ENCODE assay signal across 8 cellular contexts in genomic region chr6:157323114-157323923, GRCh38. TPM values are rescaled to one million over a fixed set of nuclear protein-coding genes. Genes with fewer than 3 reads are reported as not detected.
DNase-seq lines count a peak whose midpoint lies in the region; ATAC-seq, FAIRE-seq and TF ChIP-seq lines count a peak whose summit lies in the region.

TMEM242 (minus strand) TSS chr6:157323519; CDS start chr6:157323499, 20 bp downstream.

- no peak within 1 kb of the TSS for H2AK5ac ChIP-seq in H1 (ENCODE audit: low read depth, low read length)

- H3K23me2 ChIP-seq in H1 (ENCODE audit: low read depth, low read length) = peaks cover 5% of the 10 kb centered on the region

- no peak within 1 kb of the TSS for H3K4ac ChIP-seq in H1 (replicated peaks; ENCODE audit: insufficient read length, low read depth, low read length)

- peak; percentile 13 to 75; a peak in 2 of 3 replicates for TF ChIP-seq EP300 in H1 (IDR thresholded peaks at IDR 0.05; ENCODE audit: borderline replicate concordance in 1 of 2, low read depth in 2 of 2, low read length in 2 of 2)

- peaks cover 0 to 9% (median 1%) of the 10 kb centered on the region in 4 experiments; a peak in 2 of 8 replicates for H3K36me3 ChIP-seq in H1 (ENCODE audit: control insufficient read depth in 2 of 4, insufficient read depth in 4 of 4, low read length in 3 of 4)

- H3K9ac ChIP-seq in H1 (replicated peaks in 1 of 4; ENCODE audit: extremely low read depth in 1 of 4, low read depth in 3 of 4, low read length in 3 of 4) = peak within 1 kb of the TSS; percentile 62 to 93 (median 92)

- peak within 1 kb of the TSS; percentile 87 to 99 (median 94) for H3K4me3 ChIP-seq in H1 (ENCODE audit: extremely low read depth in 1 of 4, insufficient read depth in 2 of 4, low read depth in 3 of 4, low read length in 4 of 4)

- no peaks in the 10 kb centered on the region for H3K79me1 ChIP-seq in H1 (ENCODE audit: low read depth, low read length)

- peak within 1 kb of the TSS; percentile 97; the same call in 1 of the 2 replicates for H4K8ac ChIP-seq in H1 (ENCODE audit: extremely low read depth, insufficient read depth, low read length)

- H4K5ac ChIP-seq in H1 (ENCODE audit: insufficient read length, low read depth, low read length) = peak within 1 kb of the TSS; percentile 65

- CTCF ChIA-PET in H1 (lab: Charles Lee; ENCODE audit: partially characterized antibody) = interaction anchor here (0.6 to 7.1 kb wide), 12 partner anchors 8 to 663 kb away, joined by 3 to 73 read pairs (median 6); no protein-coding TSS in a partner anchor

- POLR2A ChIA-PET in H1 (lab: Charles Lee; ENCODE audit: partially characterized antibody) = interaction anchor here (0.7 to 4.3 kb wide), 18 partner anchors 8 to 346 kb away, joined by 3 to 29 read pairs (median 4); no protein-coding TSS in a partner anchor

- H2BK12ac ChIP-seq in H1 (ENCODE audit: low read depth, low read length) = no peak within 1 kb of the TSS

- DNase-seq in Ammon's horn (ENCODE audit: low spot score) (peak; percentile 92), H1 (ENCODE audit: low read depth in 1 of 2, low spot score in 2 of 2) (peak in 1 of 2 experiments; percentile 98), middle frontal gyrus (ENCODE audit: extremely low spot score, low spot score) (peak; percentile 87), NCI-H82 treated with DMSO at 0.1 percent for 48 hours (lab: John Stamatoyannopoulos, UW; ENCODE audit: unreplicated experiment) (no peak)
- DNase-seq in activated CD4-positive, alpha-beta T cell treated with anti-CD3 and anti-CD28 coated beads, Interleukin-2, amount 50 U/mL, for 48 hours = peak; percentile 95 to 96
- DNase-seq in stimulated activated CD8-positive, alpha-beta memory T cell treated with anti-CD3 and anti-CD28 coated beads, Interleukin-2, amount 100 ng/mL, for 48 hours (ENCODE audit: low read depth in 2 of 2) = peak; percentile 79 to 91

- FAIRE-seq in H1 (lab: Jason Lieb, UNC) = no peak

- H3K79me2 ChIP-seq in H1 (ENCODE audit: control insufficient read depth in 1 of 2, insufficient read depth in 2 of 2, low read length in 2 of 2) = peaks cover 0 to 11% of the 10 kb centered on the region in 2 experiments; a peak in 2 of 4 replicates

- TF ChIP-seq POLR2A in H1 (IDR thresholded peaks at IDR 0.05; ENCODE audit: control extremely low read depth in 1 of 2, low read depth in 2 of 2, low read length in 2 of 2) = peak; percentile 90 to 98

- H4K20me1 ChIP-seq in H1 (replicated peaks in 1 of 2; ENCODE audit: control insufficient read depth in 1 of 2, insufficient read depth in 2 of 2, low read length in 2 of 2) = no peaks in the 10 kb centered on the region

- no peaks in the 10 kb centered on the region; a peak in 1 of 7 replicates for H3K4me1 ChIP-seq in H1 (replicated peaks in 1 of 4; ENCODE audit: control insufficient read depth in 3 of 4, insufficient read depth in 4 of 4, low read length in 3 of 4)

- H3K56ac ChIP-seq in H1 (replicated peaks; ENCODE audit: insufficient read length, low read depth, low read length) = no peak within 1 kb of the TSS

- 2% methylated on average over 50 of the region's 50 CpGs; no CpG with 5 or more reads in 1 of the 2 experiments for WGBS in H1 (ENCODE audit: extremely low coverage in 1 of 2, insufficient coverage in 1 of 2, insufficient read length in 1 of 2, insufficient replicate concordance in 2 of 2, low coverage in 1 of 2, low lambda C conversion rate in 2 of 2, missing lambda C conversion rate in 1 of 2), 2 experiments

- ATAC-seq in GM19438 (IDR thresholded peaks at IDR 0.05; ENCODE audit: low read depth, unreplicated experiment) = peak; percentile 90
- ATAC-seq in HG03575 (IDR thresholded peaks at IDR 0.05; ENCODE audit: extremely low read depth, insufficient number of reproducible peaks, low FRiP score, unreplicated experiment) = peak; percentile 56

- H3K23ac ChIP-seq in H1 (ENCODE audit: insufficient read length) = no peak within 1 kb of the TSS

- H2BK5ac ChIP-seq in H1 (ENCODE audit: low read depth, low read length) = peak within 1 kb of the TSS; percentile 75

- H2BK120ac ChIP-seq in H1 (replicated peaks; ENCODE audit: low read depth, low read length) = no peak within 1 kb of the TSS

- H3K27ac ChIP-seq in H1 (ENCODE audit: low read depth, low read length) = peak within 1 kb of the TSS; percentile 81

- peak within 1 kb of the TSS; percentile 21; the same call in 1 of the 2 replicates for H2BK20ac ChIP-seq in H1 (ENCODE audit: low read length)

- H2BK15ac ChIP-seq in H1 (ENCODE audit: low read length) = no peak within 1 kb of the TSS

- H3K18ac ChIP-seq in H1 (ENCODE audit: extremely low read depth, low read length) = peak within 1 kb of the TSS; percentile 86; the same call in 1 of the 2 replicates

- peaks cover 0 to 2% (median 0%) of the 10 kb centered on the region in 4 experiments; a peak in 2 of 7 replicates for H3K27me3 ChIP-seq in H1 (replicated peaks in 1 of 4; ENCODE audit: control insufficient read depth in 3 of 4, extremely low read depth in 1 of 4, insufficient read depth in 3 of 4, low read length in 3 of 4)

- H3K4me2 ChIP-seq in H1 (ENCODE audit: insufficient read depth in 1 of 2, low read depth in 2 of 2, low read length in 2 of 2) = peak within 1 kb of the TSS; percentile 81 to 90

- peak in 1 of 3 experiments; percentile 11; a peak in 2 of 4 replicates for TF ChIP-seq CTCF in H1 (IDR thresholded peaks at IDR 0.05; ENCODE audit: control extremely low read depth in 1 of 3, insufficient read depth in 1 of 3, low read depth in 1 of 3, low read length in 3 of 3)

- H4K91ac ChIP-seq in H1 (replicated peaks; ENCODE audit: insufficient read length, low read length) = no peak within 1 kb of the TSS

- H3K9me3 ChIP-seq in H1 (ENCODE audit: insufficient read depth in 2 of 2, low read depth in 1 of 2, low read length in 1 of 2) = no peaks in the 10 kb centered on the region

- peak within 1 kb of the TSS; percentile 93 for H2AFZ ChIP-seq in H1 (ENCODE audit: low read length)

- no peak; a peak in 1 of 4 replicates for TF ChIP-seq RAD21 in H1 (IDR thresholded peaks at IDR 0.05 in 1 of 2, conservative IDR thresholded peaks at IDR 0.05 in 1 of 2; ENCODE audit: low read depth in 2 of 2, low read length in 2 of 2)

- no peak within 1 kb of the TSS for H3K14ac ChIP-seq in H1 (ENCODE audit: insufficient read length)

TF ChIP-seq in H1, 55 proteins besides CTCF, POLR2A, EP300 and RAD21 (continues in another document):
- TF ChIP-seq KDM4A (IDR thresholded peaks at IDR 0.05; ENCODE audit: low read depth, low read length, severe bottlenecking) = peak; percentile 79
- TF ChIP-seq TAF1 (IDR thresholded peaks at IDR 0.05; ENCODE audit: low read depth, low read length) = peak; percentile 99
- TF ChIP-seq KDM5A (IDR thresholded peaks at IDR 0.05; ENCODE audit: low read length) = peak; percentile 99
- no peak for TF ChIP-seq BACH1 (IDR thresholded peaks at IDR 0.05; ENCODE audit: low read length)
- TF ChIP-seq HDAC2 (IDR thresholded peaks at IDR 0.05; ENCODE audit: borderline replicate concordance in 1 of 2, low read depth in 2 of 2, low read length in 2 of 2) = peak in 1 of 2 experiments; percentile 91; a peak in 2 of 4 replicates
- TF ChIP-seq NRF1 (IDR thresholded peaks at IDR 0.05; ENCODE audit: low read depth, low read length) = no peak
- peak; percentile 30; the same call in 1 of the 2 replicates for TF ChIP-seq SIX5 (IDR thresholded peaks at IDR 0.05; ENCODE audit: low read depth, low read length)
- peak; percentile 92 for TF ChIP-seq POLR2AphosphoS5 (IDR thresholded peaks at IDR 0.05; ENCODE audit: low read depth, low read length)

RNA-seq across cellular contexts. Expression of gene TMEM242, which starts in this region (rescaled TPM):
- total RNA-seq in H1 (2021; fragmentation: NEBNext Ultra II Directional; extraction: Animal tissue kit (Norgen Biotek cat#: 25700)) = 8.2 and 9.0 TPM in 2 replicates
- polyA plus RNA-seq in H1 (2011; rRNA removed) = 1.7 and 2.4 TPM in 2 replicates
- polyA plus RNA-seq in H1 (2011; cell fraction: cytosol; rRNA removed) = 3.3 TPM
- 1.8 TPM for polyA plus RNA-seq in H1 (2011; cell fraction: nucleus; rRNA removed)
- 4.6 to 6.5 TPM (median 5.1 TPM) in 4 replicates for polyA plus RNA-seq in H1 (2012, experiment 1 of 2)
- polyA plus RNA-seq in H1 (2012, experiment 2 of 2) = 1.1 TPM
- 5.7 TPM for polyA plus RNA-seq in H1 (2013, experiment 1 of 2)
- 6.7 TPM for polyA plus RNA-seq in H1 (2013, experiment 2 of 2)
- 2.2 TPM in 2 replicates for polyA minus RNA-seq in H1 (2011; rRNA and poly(A)+ RNA removed)
- 1.6 TPM for polyA minus RNA-seq in H1 (2011; cell fraction: cytosol; rRNA and poly(A)+ RNA removed)
- 7.6 TPM for polyA minus RNA-seq in H1 (2011; cell fraction: nucleus; rRNA and poly(A)+ RNA removed)
